ENCODE assay signal across 9 cellular contexts in genomic region chr4:185573651-185574199, GRCh38. TPM values are rescaled to one million over a fixed set of nuclear protein-coding genes. Genes with fewer than 3 reads are reported as not detected.
DNase-seq lines count a peak whose midpoint lies in the region; ATAC-seq, FAIRE-seq and TF ChIP-seq lines count a peak whose summit lies in the region.
"Had no signal": no experiment of that assay in that cellular context is flagged by ENCODE, and none has a peak within 500 bp of the region (broad histone marks: within the 10 kb centered on the region; RNA-seq: fewer than 3 reads in every experiment).

No MANE protein-coding gene starts in this region.

- in situ Hi-C loops in IMR-90 (cut with MboI; ENCODE audit: low sequenced_read_pairs): no loop called here

- H2BK20ac ChIP-seq in IMR-90 (ENCODE audit: low read depth, low read length): peak overlapping the region; percentile 97

- no peak for TF ChIP-seq EP300 in A549 (IDR thresholded peaks at IDR 0.05)

- BruUV-seq in IMR-90 (replicated peaks; lab: Mats Ljungman, UMichigan): no TSS peak

- peak overlapping the region; percentile 96 for H2AFZ ChIP-seq in IMR-90 (replicated peaks; ENCODE audit: low read length, poor library complexity)

- H3K27ac ChIP-seq in A549: peak overlapping the region in 1 of 2 experiments; percentile 64; a peak in 3 of 6 replicates
- H3K27ac ChIP-seq in IMR-90 (ENCODE audit: insufficient read depth, low read length): no peak overlapping the region; the same call in 1 of the 2 replicates

- H3K9ac ChIP-seq in IMR-90 (ENCODE audit: low read depth, low read length): no peak overlapping the region

- dilution Hi-C loops in IMR-90 (cut with HindIII; ENCODE audit: low sequenced_read_pairs, unreplicated experiment): no loop called here

- no peak overlapping the region for H3K56ac ChIP-seq in IMR-90 (ENCODE audit: extremely low read depth, insufficient read depth, low read length)

- H3K4me1 ChIP-seq in A549: peaks cover 5% of the 10 kb centered on the region; the same call in 1 of the 3 replicates
- peaks cover 11% of the 10 kb centered on the region for H3K4me1 ChIP-seq in IMR-90 (ENCODE audit: control insufficient read depth, insufficient read depth, low read length)

- no peak overlapping the region for H3K4me3 ChIP-seq in A549
- H3K4me3 ChIP-seq in IMR-90 (ENCODE audit: insufficient read depth, low read depth, low read length): no peak overlapping the region

- H4K5ac ChIP-seq in IMR-90 (ENCODE audit: low read depth, low read length): peak overlapping the region; percentile 75

- H3K14ac ChIP-seq in IMR-90 (replicated peaks; ENCODE audit: low read depth, low read length): peak overlapping the region; percentile 83

- peak; percentile 70 for ATAC-seq in A549
- ATAC-seq in IMR-90 (ENCODE audit: low read depth): peak; percentile 91
- ATAC-seq in GM21526 (IDR thresholded peaks at IDR 0.05; ENCODE audit: low FRiP score, unreplicated experiment): no peak

- H2AK5ac ChIP-seq in IMR-90 (ENCODE audit: low read depth, low read length): peak overlapping the region; percentile 84

- peaks cover 0 to 3% of the 10 kb centered on the region in 2 experiments; a peak in 1 of 4 replicates for H3K79me1 ChIP-seq in IMR-90 (ENCODE audit: low read depth in 1 of 2, low read length in 2 of 2)

- peaks cover 7% of the 10 kb centered on the region for H3K9me1 ChIP-seq in IMR-90 (ENCODE audit: insufficient read depth, low read length)

- H3K27me3 ChIP-seq in IMR-90 (ENCODE audit: control insufficient read depth, insufficient read depth, low read length): no peaks in the 10 kb centered on the region; the same call in 1 of the 2 replicates

- H3K23ac ChIP-seq in IMR-90 (ENCODE audit: low read depth, low read length): peak overlapping the region; percentile 80; the same call in 1 of the 2 replicates

- TF ChIP-seq POLR2A in A549 (IDR thresholded peaks at IDR 0.05; ENCODE audit: low read length): no peak
- TF ChIP-seq POLR2A in IMR-90 (IDR thresholded peaks at IDR 0.05; ENCODE audit: low read depth, low read length): no peak

- TF ChIP-seq RAD21 in A549 (conservative IDR thresholded peaks at IDR 0.05 in 1 of 2, IDR thresholded peaks at IDR 0.05 in 1 of 2): no peak
- no peak for TF ChIP-seq RAD21 in IMR-90 (IDR thresholded peaks at IDR 0.05; ENCODE audit: low read length)

- H3K18ac ChIP-seq in IMR-90 (ENCODE audit: low read depth, low read length): peak overlapping the region; percentile 25

- no peak for FAIRE-seq in A549 (lab: Jason Lieb, UNC)

- POLR2A ChIA-PET in A549 (lab: Yijun Ruan, JAX) (no interaction called here), IMR-90 (lab: Charles Lee; ENCODE audit: unreplicated experiment) (no interaction called here)

- no peaks in the 10 kb centered on the region for H4K20me1 ChIP-seq in IMR-90 (ENCODE audit: insufficient read depth, low read length)

- WGBS in A549 (ENCODE audit: missing lambda C conversion rate): 69% methylated on average over 9 of the region's 10 CpGs
- 62% methylated on average over 5 of the region's 10 CpGs; no CpG with 5 or more reads in 1 of the 2 experiments for WGBS in IMR-90 (ENCODE audit: extremely low coverage in 2 of 2, insufficient read length in 1 of 2), 2 experiments

- intact Hi-C loops in IMR-90 (cut with micrococcal nuclease): no loop called here

- peak overlapping the region; percentile 94 for H2AK9ac ChIP-seq in IMR-90 (replicated peaks; ENCODE audit: low read depth, low read length, poor library complexity)

- H3K4me2 ChIP-seq in A549 (peak overlapping the region; percentile 30; the same call in 1 of the 3 replicates), IMR-90 (ENCODE audit: low read depth, low read length) (peak overlapping the region; percentile 11; the same call in 1 of the 2 replicates)

- H4K8ac ChIP-seq in IMR-90 (ENCODE audit: low read depth in 2 of 2, low read length in 2 of 2): peak overlapping the region; percentile 87 to 96

- DNase-seq in A549 (ENCODE audit: low read depth in 1 of 2, low spot score in 1 of 2) (peak; percentile 3 to 45), IMR-90 (peak; percentile 80), astrocyte of the hippocampus (ENCODE audit: low read depth, low spot score) (peak; percentile 68), islet precursor cell (peak; percentile 96), GM10266 (ENCODE audit: extremely low spot score) (no peak)
- no peak for DNase-seq in stimulated activated CD4-positive, alpha-beta T cell treated with anti-CD3 and anti-CD28 coated beads, Interleukin-12 subunit alpha, Interleukin-12 subunit beta, amount 100 ng/mL, for 4 hours
- DNase-seq in activated CD8-positive, alpha-beta memory T cell treated with anti-CD3 and anti-CD28 coated beads, Interleukin-2, amount 50 U/mL, for 4 hours: no peak

- peak overlapping the region; percentile 91 for H4K91ac ChIP-seq in IMR-90 (ENCODE audit: insufficient read depth, low read depth, low read length)

- CTCF ChIA-PET in A549 (lab: Yijun Ruan, JAX) (interaction anchor here (0.6 to 0.8 kb wide), 2 partner anchors 23 to 1313 kb away, joined by 3 read pairs; no protein-coding TSS in a partner anchor), IMR-90 (lab: Yijun Ruan, JAX) (no interaction called here)

- H2BK120ac ChIP-seq in IMR-90 (ENCODE audit: low read depth, low read length): peak overlapping the region; percentile 89

- no peaks in the 10 kb centered on the region for H3K36me3 ChIP-seq in IMR-90 (ENCODE audit: control insufficient read depth, insufficient read depth, low read length)

- H3K4ac ChIP-seq in IMR-90 (ENCODE audit: low read depth, low read length): peak overlapping the region; percentile 94

- no peaks in the 10 kb centered on the region for H3K9me3 ChIP-seq in A549
- no peaks in the 10 kb centered on the region for H3K9me3 ChIP-seq in IMR-90 (ENCODE audit: control insufficient read depth, insufficient read depth, low read length)

- H2BK5ac ChIP-seq in IMR-90 (ENCODE audit: low read depth, low read length, poor library complexity, severe bottlenecking): peak overlapping the region; percentile 72

- TF ChIP-seq CTCF in A549 (IDR thresholded peaks at IDR 0.05) (no peak), IMR-90 (conservative IDR thresholded peaks at IDR 0.05; ENCODE audit: low read depth, low read length) (no peak), GM10266 (IDR thresholded peaks at IDR 0.05; ENCODE audit: control insufficient read depth, insufficient read depth, low read depth, missing control alignments) (no peak)

- peak overlapping the region; percentile 88; the same call in 2 of the 3 replicates for H2BK15ac ChIP-seq in IMR-90 (ENCODE audit: low read depth, low read length)

TF ChIP-seq in A549, 52 proteins besides CTCF, POLR2A, EP300 and RAD21 (continues in another document):
- TF ChIP-seq MAFK (IDR thresholded peaks at IDR 0.05; ENCODE audit: partially characterized antibody) (peak; percentile 83), BCL3 (IDR thresholded peaks at IDR 0.05) (no peak)

TF ChIP-seq in IMR-90, 13 proteins besides CTCF, POLR2A, EP300 and RAD21:
- TF ChIP-seq CHD1 (IDR thresholded peaks at IDR 0.05; ENCODE audit: low read depth, low read length) (no peak), MAZ (IDR thresholded peaks at IDR 0.05; ENCODE audit: borderline replicate concordance, low read depth, low read length) (no peak), MAFK (IDR thresholded peaks at IDR 0.05; ENCODE audit: low read depth, low read length) (peak; percentile 92), FOS (IDR thresholded peaks at IDR 0.05; ENCODE audit: low read depth, low read length) (0 out of 2 replicates have a peak, but pooled peaks have one; percentile 27), SMC3 (IDR thresholded peaks at IDR 0.05; ENCODE audit: low read depth, low read length) (no peak), ELK1 (IDR thresholded peaks at IDR 0.05; ENCODE audit: borderline replicate concordance, low read depth, low read length) (no peak)

RNA-seq across cellular contexts. Expression of gene PDLIM3, which starts 38.4 kb away (rescaled TPM):
- polyA plus RNA-seq in A549 (2011; rRNA removed) (0.37 and 0.48 TPM in 2 replicates), A549 (2017; fragmentation: RNase III; extraction: RNeasy Plus Mini Kit Qiagen cat#74134 plus additional on column Dnase treatment) (0.12 to 0.18 TPM in 2 of 3 replicates, not detected in the other), IMR-90 (2012; rRNA removed) (6.4 and 6.8 TPM in 2 replicates)
- polyA plus RNA-seq in A549 (2012; cell fraction: cytosol; rRNA removed): 0.54 and 0.61 TPM in 2 replicates
- polyA plus RNA-seq in A549 (2012; cell fraction: nucleus; rRNA removed): 0.62 and 0.90 TPM in 2 replicates
- polyA minus RNA-seq in A549 (2011; rRNA and poly(A)+ RNA removed): 0.70 and 1.7 TPM in 2 replicates
- 8.9 and 11.7 TPM in 2 replicates for total RNA-seq in IMR-90 (2012; rRNA removed)
- polyA plus RNA-seq in IMR-90 (2012; cell fraction: cytosol; rRNA removed): 5.8 and 6.6 TPM in 2 replicates
- polyA plus RNA-seq in IMR-90 (2012; cell fraction: nucleus; rRNA removed; ENCODE audit: low replicate concordance): 6.6 and 13.8 TPM in 2 replicates
- total RNA-seq: natural killer cell treated with Interleukin-12 subunit alpha and Interleukin-12 subunit beta and Interleukin-15 and Interleukin-18, amount 100 ng/mL, for 72 hours had no signal

Comparison
In these comparisons a context has a peak if more than half of its experiments do, and no peak if none do; other contexts are left out.
1. DNase-seq: peak in A549 (2 of 2), IMR-90 (single experiment), astrocyte of the hippocampus (single experiment) and islet precursor cell (single experiment); none in stimulated activated CD4-positive, alpha-beta T cell treated with anti-CD3 and anti-CD28 coated beads, Interleukin-12 subunit alpha, Interleukin-12 subunit beta, amount 100 ng/mL, for 4 hours (single experiment), activated CD8-positive, alpha-beta memory T cell treated with anti-CD3 and anti-CD28 coated beads, Interleukin-2, amount 50 U/mL, for 4 hours (single experiment) and GM10266 (single experiment).